8 cellular contexts compared by ENCODE assay signal in the genomic region with DNA sequence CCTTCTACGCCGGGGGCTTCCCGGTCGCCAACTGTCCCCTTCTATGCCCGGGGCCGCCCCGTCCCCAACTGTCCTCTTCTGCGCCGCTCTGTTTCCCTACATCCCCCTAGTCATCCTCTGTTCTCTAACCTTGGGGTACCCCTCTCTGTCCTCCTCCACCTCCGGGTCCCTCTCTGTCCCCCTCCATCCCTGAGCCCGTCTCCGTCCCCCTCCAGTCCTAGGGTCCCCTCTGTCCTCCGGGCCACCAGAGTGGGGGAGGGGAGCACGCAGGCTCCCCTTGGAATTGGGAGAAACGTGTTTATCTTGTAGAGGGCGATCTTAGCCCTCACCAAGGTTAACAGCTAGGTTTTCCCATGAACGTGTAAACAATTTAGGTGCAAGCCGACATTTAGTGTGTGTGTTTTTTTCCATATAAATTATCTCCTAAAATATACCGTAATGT. TPM values are rescaled to one million over a fixed set of nuclear protein-coding genes. Genes with fewer than 3 reads are reported as not detected.
DNase-seq lines count a peak whose midpoint lies in the region; ATAC-seq and TF ChIP-seq lines count a peak whose summit lies in the region.

No MANE protein-coding gene starts in this region.

- H2BK120ac ChIP-seq in H9 (ENCODE audit: low read depth, low read length, poor library complexity, severe bottlenecking), result peak overlapping the region; percentile 90

- H2AFZ ChIP-seq in H9 (ENCODE audit: low read length), result no peak overlapping the region

- H2BK12ac ChIP-seq in H9 (ENCODE audit: insufficient read length, low read depth, low read length), result no peak overlapping the region

- H3K27me3 ChIP-seq in CD8-positive, alpha-beta T cell (ENCODE audit: insufficient read depth, low read length), result no peaks in the 10 kb centered on the region
- no peaks in the 10 kb centered on the region for H3K27me3 ChIP-seq in H9 (ENCODE audit: insufficient read depth, low read length)
- H3K27me3 ChIP-seq in SJCRH30, result no peaks in the 10 kb centered on the region

- H3K27ac ChIP-seq in CD8-positive, alpha-beta T cell (ENCODE audit: low read depth, low read length), result peak overlapping the region; percentile 99
- H3K27ac ChIP-seq in H9 (ENCODE audit: insufficient read length, low read depth, low read length) (no peak overlapping the region), SJCRH30 (peak overlapping the region; percentile 100), caudate nucleus (ENCODE audit: low read depth, low read length) (peak overlapping the region; percentile 98)

- H3K9me3 Mint-ChIP-seq in CD8-positive, alpha-beta T cell, result peaks cover 9% of the 10 kb centered on the region
- peaks cover 5 to 8% of the 10 kb centered on the region in 2 experiments; a peak in 4 of 5 replicates for H3K9me3 Mint-ChIP-seq in H9

- H4K8ac ChIP-seq in H9 (replicated peaks; ENCODE audit: insufficient read length, low read depth, low read length), result no peak overlapping the region

- POLR2A ChIA-PET in CD8-positive, alpha-beta T cell (lab: Charles Lee), result interaction anchor here (0.6 to 6.1 kb wide), 44 partner anchors 9 to 588 kb away, joined by 3 to 229 read pairs (median 6); no protein-coding TSS in a partner anchor

- no peak overlapping the region for H2BK20ac ChIP-seq in H9 (ENCODE audit: low read depth, low read length, poor library complexity, severe bottlenecking)

- H3K18ac ChIP-seq in H9 (ENCODE audit: insufficient read length, low read depth, low read length), result peak overlapping the region; percentile 78

- ATAC-seq in CD8-positive, alpha-beta T cell, result peak; percentile 1
- ATAC-seq in left lobe of liver, result peak; percentile 46
- peak; percentile 8 for ATAC-seq in stimulated activated naive CD8-positive, alpha-beta T cell treated with anti-CD3 and anti-CD28 coated beads, Interleukin-15, Interleukin-2, amounts not matched to agents 100 U/mL and 50 U/mL, for 24 hours

- no peak overlapping the region for H3T11ph ChIP-seq in H9 (ENCODE audit: low read length)

- peak overlapping the region; percentile 21 for H4K91ac ChIP-seq in H9 (ENCODE audit: insufficient read length, low read depth, low read length)

- H3K79me1 ChIP-seq in H9 (ENCODE audit: insufficient read depth, low read depth, low read length, poor library complexity, severe bottlenecking), result peaks cover 2% of the 10 kb centered on the region

- no peak overlapping the region for H3K56ac ChIP-seq in H9 (ENCODE audit: insufficient read length, low read depth, low read length)

- H3K36me3 ChIP-seq in CD8-positive, alpha-beta T cell (ENCODE audit: insufficient read depth, low read length), result peaks cover 8% of the 10 kb centered on the region
- H3K36me3 ChIP-seq in SJCRH30, result peaks cover 9% of the 10 kb centered on the region

- WGBS in H9 (ENCODE audit: extremely low coverage, insufficient read length, low lambda C conversion rate), result no CpG with 5 or more reads among the region's 19 CpGs

- CTCF ChIA-PET in CD8-positive, alpha-beta T cell (lab: Charles Lee), result interaction anchor here (1.4 kb wide), 1 partner anchor 8 kb away, joined by 3 read pairs; no protein-coding TSS in a partner anchor

- peaks cover 35% of the 10 kb centered on the region for H3K36me3 Mint-ChIP-seq in CD8-positive, alpha-beta T cell
- peaks cover 12 to 33% (median 31%) of the 10 kb centered on the region in 3 experiments for H3K36me3 Mint-ChIP-seq in H9 (ENCODE audit: insufficient read depth in 1 of 3, low read depth in 3 of 3)

- H3K4me1 ChIP-seq in CD8-positive, alpha-beta T cell (ENCODE audit: insufficient read depth, low read length), result peaks cover 24% of the 10 kb centered on the region
- H3K4me1 ChIP-seq in H9 (ENCODE audit: insufficient read depth, low read length) (peaks cover 8% of the 10 kb centered on the region; the same call in 1 of the 2 replicates), SJCRH30 (peaks cover 8% of the 10 kb centered on the region; the same call in 1 of the 2 replicates)

- H3K27me3 Mint-ChIP-seq in CD8-positive, alpha-beta T cell (ENCODE audit: low read depth), result no peaks in the 10 kb centered on the region
- H3K27me3 Mint-ChIP-seq in H9 (ENCODE audit: low read depth), result peaks cover 4% of the 10 kb centered on the region

- H2BK5ac ChIP-seq in H9 (ENCODE audit: insufficient read length, low read length), result no peak overlapping the region

- peak in 2 of 7 experiments; percentile 28 to 34 for DNase-seq in CD8-positive, alpha-beta T cell
- DNase-seq in H9 (peak; percentile 48), SJCRH30 (peak; percentile 20 to 52), caudate nucleus (lab: John Stamatoyannopoulos, UW) (peak in 12 of 61 donors; percentile 16 to 61 (median 54)), left lobe of liver (ENCODE audit: low spot score) (peak; percentile 72), H4 (ENCODE audit: low spot score) (no peak), DMS79 treated with DMSO at 0.1 percent for 48 hours (lab: John Stamatoyannopoulos, UW) (no peak)
- DNase-seq in stimulated activated naive CD8-positive, alpha-beta T cell treated with anti-CD3 and anti-CD28 coated beads, Interleukin-15, Interleukin-2, amounts not matched to agents 100 U/mL and 50 U/mL, for 24 hours, result no peak

- no peak overlapping the region for H3K23ac ChIP-seq in H9 (ENCODE audit: insufficient read length, low read depth, low read length)

- H4K5ac ChIP-seq in H9 (ENCODE audit: insufficient read length, low read depth, low read length), result peak overlapping the region; percentile 7

- H2BK15ac ChIP-seq in H9 (ENCODE audit: low read depth, low read length), result no peak overlapping the region

- H3K79me2 ChIP-seq in H9 (ENCODE audit: insufficient read depth, low read length), result peaks cover 27% of the 10 kb centered on the region; the same call in 1 of the 2 replicates

- H3K4me3 ChIP-seq in CD8-positive, alpha-beta T cell (ENCODE audit: low read depth, low read length), result peak overlapping the region; percentile 41
- H3K4me3 ChIP-seq in SJCRH30, result peak overlapping the region; percentile 94

- H3K4me3 Mint-ChIP-seq in CD8-positive, alpha-beta T cell, result peak overlapping the region; percentile 97
- peak overlapping the region; percentile 88 to 95 for H3K4me3 Mint-ChIP-seq in H9

- no peak for TF ChIP-seq CTCF in CD8-positive, alpha-beta T cell (IDR thresholded peaks at IDR 0.05)
- TF ChIP-seq CTCF in H9 (conservative IDR thresholded peaks at IDR 0.05), result no peak

- peak overlapping the region; percentile 59 for H3K9ac ChIP-seq in H9 (ENCODE audit: extremely low read depth, insufficient read length, low read length)

- peak overlapping the region; percentile 90; the same call in 1 of the 2 replicates for H3K4ac ChIP-seq in H9 (ENCODE audit: low read depth, low read length)

- intact Hi-C loops in CD8-positive, alpha-beta T cell (cut with DNase I, micrococcal nuclease), result loop anchor here (1.0 to 5.0 kb wide), 4 partner anchors 19 to 163 kb away; no protein-coding TSS in a partner anchor

- peak overlapping the region; percentile 74; the same call in 1 of the 2 replicates for H3K14ac ChIP-seq in H9 (ENCODE audit: insufficient read depth, low read length)

- peaks cover 22% of the 10 kb centered on the region for H3K23me2 ChIP-seq in H9 (ENCODE audit: insufficient read length, low read depth, low read length, poor library complexity, severe bottlenecking)

- no peak overlapping the region for H2AK5ac ChIP-seq in H9 (ENCODE audit: insufficient read length, low read length)

- H3K27ac Mint-ChIP-seq in CD8-positive, alpha-beta T cell, result peak overlapping the region; percentile 97
- H3K27ac Mint-ChIP-seq in H9, result peak overlapping the region; percentile 98 to 99 (median 99)

- peaks cover 3% of the 10 kb centered on the region for H4K20me1 ChIP-seq in H9 (ENCODE audit: control insufficient read depth, insufficient read depth, insufficient read length)

- no peaks in the 10 kb centered on the region for H3K9me3 ChIP-seq in CD8-positive, alpha-beta T cell (ENCODE audit: low read length)
- H3K9me3 ChIP-seq in H9 (ENCODE audit: control insufficient read depth, low read depth, low read length) (no peaks in the 10 kb centered on the region), SJCRH30 (replicated peaks) (no peaks in the 10 kb centered on the region)

- peak overlapping the region; percentile 72 for H3K4me2 ChIP-seq in H9 (ENCODE audit: insufficient read depth, insufficient read length, low read length)

- H3K4me1 Mint-ChIP-seq in CD8-positive, alpha-beta T cell (ENCODE audit: low read depth), result peaks cover 31% of the 10 kb centered on the region
- peaks cover 40 to 45% of the 10 kb centered on the region in 2 experiments for H3K4me1 Mint-ChIP-seq in H9

RNA-seq across cellular contexts. Expression of a gene that starts 0.9 kb away (rescaled TPM):
- 100 to 1,000 TPM; 552 to 566 TPM for total RNA-seq in CD8-positive, alpha-beta T cell
- total RNA-seq in H9 (2021) (19.3 and 20.9 TPM in 2 replicates), left lobe of liver (27.3 TPM)
- 8.1 and 8.2 TPM in 2 replicates for total RNA-seq in SJCRH30 (2014; rRNA removed; shearing (Covaris generic))
- 2.9 and 3.9 TPM in 2 replicates for total RNA-seq in H4 (2014; rRNA removed; shearing (Covaris generic))

Comparison
In these comparisons a context has a peak if more than half of its experiments do, and no peak if none do; other contexts are left out.
1. DNase-seq: peak in H9 (single experiment), SJCRH30 (2 of 2) and left lobe of liver (single experiment); none in stimulated activated naive CD8-positive, alpha-beta T cell treated with anti-CD3 and anti-CD28 coated beads, Interleukin-15, Interleukin-2, amounts not matched to agents 100 U/mL and 50 U/mL, for 24 hours (single experiment), H4 (single experiment) and DMS79 treated with DMSO at 0.1 percent for 48 hours (single experiment).
2. RNA of a gene that starts 0.9 kb away (total RNA-seq): 552 to 566 TPM in CD8-positive, alpha-beta T cell; 27.3 TPM in left lobe of liver (single experiment), 19.3 to 20.9 TPM in H9, 8.1 to 8.2 TPM in SJCRH30 and 2.9 to 3.9 TPM in H4; every median in the first group is over 10 times any median in the second.
3. Peak in every context shown above with its lines, with median percentiles within 50 percentile points of each other: ATAC-seq.